27 cellular contexts compared by ENCODE assay signal in genomic region chr6:150575840-150576239, GRCh38. TPM values are rescaled to one million over a fixed set of nuclear protein-coding genes. Genes with fewer than 3 reads are reported as not detected.
DNase-seq lines count a peak whose midpoint lies in the region; ATAC-seq, FAIRE-seq and TF ChIP-seq lines count a peak whose summit lies in the region.
"Had no signal": no experiment of that assay in that cellular context is flagged by ENCODE, and none has a peak within 500 bp of the region (broad histone marks: within the 10 kb centered on the region; RNA-seq: fewer than 3 reads in every experiment).

No MANE protein-coding gene starts in this region.

- POLR2A ChIA-PET in HepG2 (lab: Yijun Ruan, JAX): no interaction called here
- POLR2A ChIA-PET in K562 (lab: Yijun Ruan, JAX): interaction anchor here (0.7 kb wide), 1 partner anchor 421 kb away, joined by 3 read pairs; no protein-coding TSS in a partner anchor

- no peak overlapping the region for H3K27ac ChIP-seq in HepG2 (ENCODE audit: extremely low read length, insufficient read depth, low read length)
- H3K27ac ChIP-seq in right lobe of liver: no peak overlapping the region
- H3K27ac ChIP-seq in K562 (ENCODE audit: extremely low read depth, low read depth, low read length): no peak overlapping the region
- H3K27ac ChIP-seq in osteoblast (ENCODE audit: low read depth, low read length): no peak overlapping the region
- H3K27ac ChIP-seq: A549; BLaER1 treated with 17β-estradiol and CSF1 and Interleukin-3, amounts not matched to agents 10 nM and 100 nM had no signal

- H3K36me3 ChIP-seq in HepG2 (replicated peaks in 1 of 2; ENCODE audit: control insufficient read depth in 1 of 2, insufficient read depth in 2 of 2, low read length in 2 of 2) (no peaks in the 10 kb centered on the region), right lobe of liver (no peaks in the 10 kb centered on the region), K562 (ENCODE audit: control insufficient read depth, insufficient read depth, low read length) (no peaks in the 10 kb centered on the region), osteoblast (ENCODE audit: insufficient read depth, low read length) (no peaks in the 10 kb centered on the region)
- H3K36me3 ChIP-seq: BE2C; BLaER1 treated with 17β-estradiol and CSF1 and Interleukin-3, amounts not matched to agents 10 nM and 100 nM; HAP-1 had no signal

- intact Hi-C loops in HepG2 (cut with micrococcal nuclease; ENCODE audit: unreplicated experiment) (no loop called here), right lobe of liver (cut with DNase I) (no loop called here), K562 (cut with micrococcal nuclease) (no loop called here)

- H2AFZ ChIP-seq in HepG2 (ENCODE audit: low read length) (no peak overlapping the region), K562 (ENCODE audit: low read depth, low read length) (no peak overlapping the region), osteoblast (ENCODE audit: low read length) (no peak overlapping the region)

- H4K20me1 ChIP-seq in HepG2 (ENCODE audit: insufficient read depth, low read length) (no peaks in the 10 kb centered on the region), K562 (replicated peaks; ENCODE audit: control insufficient read depth, insufficient read depth, low read length) (no peaks in the 10 kb centered on the region; the same call in 1 of the 2 replicates), osteoblast (ENCODE audit: insufficient read depth, low read length) (no peaks in the 10 kb centered on the region)

- H3K9me3 ChIP-seq in HepG2 (ENCODE audit: low read length) (no peaks in the 10 kb centered on the region), right lobe of liver (no peaks in the 10 kb centered on the region), K562 (replicated peaks; ENCODE audit: control insufficient read depth, insufficient read depth, low read depth, low read length) (no peaks in the 10 kb centered on the region), osteoblast (ENCODE audit: low read depth, low read length) (no peaks in the 10 kb centered on the region)
- H3K9me3 ChIP-seq: A549; BE2C; BLaER1 treated with 17β-estradiol and CSF1 and Interleukin-3, amounts not matched to agents 10 nM and 100 nM; HAP-1 had no signal

- CTCF ChIA-PET in HepG2 (lab: Yijun Ruan, JAX; ENCODE audit: low intra/inter-chr PET ratio, low total read pairs) (no interaction called here), K562 (lab: Yijun Ruan, JAX; ENCODE audit: low intra/inter-chr PET ratio) (no interaction called here)

- TF ChIP-seq POLR2A in HepG2 (IDR thresholded peaks at IDR 0.05; ENCODE audit: insufficient read depth in 1 of 2, low read depth in 2 of 2, low read length in 2 of 2) (no peak), right lobe of liver (IDR thresholded peaks at IDR 0.05) (no peak), K562 (conservative IDR thresholded peaks at IDR 0.05) (no peak)

- H3K4me2 ChIP-seq in HepG2 (ENCODE audit: low read depth, low read length): no peak overlapping the region
- H3K4me2 ChIP-seq in K562 (ENCODE audit: insufficient read depth, low read length): no peak overlapping the region
- H3K4me2 ChIP-seq in osteoblast (ENCODE audit: insufficient read depth, low read length): no peak overlapping the region
- H3K4me2 ChIP-seq: A549; BLaER1 treated with 17β-estradiol and CSF1 and Interleukin-3, amounts not matched to agents 10 nM and 100 nM had no signal

- DNase-seq in HepG2 (ENCODE audit: low spot score) (no peak), right lobe of liver (no peak), K562 (ENCODE audit: extremely low read depth in 1 of 4, low spot score in 3 of 4) (no peak), left kidney (ENCODE audit: low read depth, low spot score) (peak; percentile 75), osteoblast (ENCODE audit: insufficient read length, low spot score, missing footprints) (peak; percentile 38), SKM-1 (lab: John Stamatoyannopoulos, UW; ENCODE audit: unreplicated experiment) (no peak), NK-92 (lab: John Stamatoyannopoulos, UW; ENCODE audit: unreplicated experiment) (no peak)
- DNase-seq in activated naive CD4-positive, alpha-beta T cell treated with anti-CD3 and anti-CD28 coated beads, Interleukin-2, amount 50 U/mL, for 16 hours: no peak
- DNase-seq: 8988T; ACHN; AML-193; BE2C; CD4-positive, alpha-beta T cell; CD8-positive, alpha-beta memory T cell; DMS 273 treated with DMSO at 0.1 percent for 48 hours; DMS79; EL; GDM1; GOT3; HFFc6 had no signal

- H3K4me1 ChIP-seq in HepG2 (ENCODE audit: insufficient read depth, low read length) (peaks cover 11% of the 10 kb centered on the region; the same call in 1 of the 2 replicates), right lobe of liver (peaks cover 0 to 17% (median 5%) of the 10 kb centered on the region in 4 donors), K562 (replicated peaks in 1 of 2; ENCODE audit: control insufficient read depth in 2 of 2, insufficient read depth in 2 of 2, low read length in 2 of 2) (peaks cover 3 to 7% of the 10 kb centered on the region in 2 experiments; a peak in 3 of 5 replicates), osteoblast (ENCODE audit: insufficient read depth, low read length) (no peaks in the 10 kb centered on the region)
- H3K4me1 ChIP-seq: A549, BE2C had no signal

- WGBS in HepG2 (ENCODE audit: low lambda C conversion rate): 43% methylated on average over 5 of the region's 6 CpGs
- 87% methylated on average over 6 of the region's 6 CpGs for whole genome bisulfite sequencing in right lobe of liver (ENCODE audit: insufficient coverage, low coverage, low lambda C conversion rate, missing lambda C conversion rate)
- WGBS in K562 (ENCODE audit: insufficient coverage, low coverage, missing lambda C conversion rate): 10% methylated on average over 6 of the region's 6 CpGs

- no peak overlapping the region for H3K4me3 ChIP-seq in HepG2 (replicated peaks in 1 of 3; ENCODE audit: insufficient read depth in 1 of 3, low read depth in 2 of 3, low read length in 3 of 3)
- no peak overlapping the region for H3K4me3 ChIP-seq in right lobe of liver
- H3K4me3 ChIP-seq in K562: no peak overlapping the region
- no peak overlapping the region for H3K4me3 ChIP-seq in osteoblast (ENCODE audit: insufficient read depth, low read length)
- H3K4me3 ChIP-seq: A549; BLaER1 treated with 17β-estradiol and CSF1 and Interleukin-3, amounts not matched to agents 10 nM and 100 nM; GM12878; HAP-1 had no signal

- H3K27me3 ChIP-seq in HepG2 (ENCODE audit: control insufficient read depth in 1 of 2, insufficient read depth in 2 of 2, low read length in 2 of 2) (no peaks in the 10 kb centered on the region), right lobe of liver (no peaks in the 10 kb centered on the region), K562 (ENCODE audit: control insufficient read depth in 2 of 2, insufficient read depth in 2 of 2, low read length in 2 of 2) (peaks cover 2 to 26% of the 10 kb centered on the region in 2 experiments), osteoblast (ENCODE audit: insufficient read depth, low read length) (no peaks in the 10 kb centered on the region)
- H3K27me3 ChIP-seq: BE2C had no signal

- H3K9me1 ChIP-seq in K562 (ENCODE audit: control insufficient read depth, insufficient read depth, low read length): no peaks in the 10 kb centered on the region

- in situ Hi-C loops in HepG2 (cut with HindIII; ENCODE audit: extremely low pct_ligation_motif_present, low pct_unique_long_range_greater_than_20kb) (no loop called here), K562 (cut with MboI) (no loop called here)

- TF ChIP-seq CTCF in HepG2 (CRISPR knock-in tag; IDR thresholded peaks at IDR 0.05): no peak
- no peak for TF ChIP-seq CTCF in right lobe of liver (IDR thresholded peaks at IDR 0.05)
- no peak for TF ChIP-seq CTCF in K562 (IDR thresholded peaks at IDR 0.05 in 2 of 3, conservative IDR thresholded peaks at IDR 0.05 in 1 of 3; ENCODE audit: insufficient read depth in 2 of 3, low read depth in 1 of 3, low read length in 3 of 3)
- no peak for TF ChIP-seq CTCF in osteoblast (IDR thresholded peaks at IDR 0.05; ENCODE audit: extremely low read depth, low read depth, low read length)

- no peak for TF ChIP-seq EP300 in HepG2 (IDR thresholded peaks at IDR 0.05; ENCODE audit: low read depth in 2 of 2, low read length in 2 of 2)
- no peak for TF ChIP-seq EP300 in HepG2 (CRISPR knock-in tag; IDR thresholded peaks at IDR 0.05; ENCODE audit: borderline replicate concordance)
- TF ChIP-seq EP300 in K562 (IDR thresholded peaks at IDR 0.05; ENCODE audit: low read length): no peak

- H3K79me2 ChIP-seq in HepG2 (ENCODE audit: insufficient read depth, low read length): no peaks in the 10 kb centered on the region
- H3K79me2 ChIP-seq in K562 (ENCODE audit: control insufficient read depth, insufficient read depth, low read length): no peaks in the 10 kb centered on the region
- no peaks in the 10 kb centered on the region for H3K79me2 ChIP-seq in osteoblast (ENCODE audit: insufficient read depth, low read length)

- H3K9ac ChIP-seq in HepG2 (ENCODE audit: insufficient read depth, low read depth, low read length) (no peak overlapping the region), K562 (ENCODE audit: insufficient read depth in 1 of 2, low read depth in 2 of 2, low read length in 2 of 2) (no peak overlapping the region)
- H3K9ac ChIP-seq: BLaER1 treated with 17β-estradiol and CSF1 and Interleukin-3, amounts not matched to agents 10 nM and 100 nM had no signal

- TF ChIP-seq RAD21 in HepG2 (CRISPR knock-in tag; IDR thresholded peaks at IDR 0.05) (no peak), K562 (CRISPR knock-in tag; conservative IDR thresholded peaks at IDR 0.05 in 1 of 2, IDR thresholded peaks at IDR 0.05 in 1 of 2) (no peak)

- BruUV-seq in HepG2 (replicated peaks; lab: Mats Ljungman, UMichigan) (no TSS peak), K562 (replicated peaks; lab: Mats Ljungman, UMichigan) (no TSS peak)

- no peak for FAIRE-seq in HepG2 (lab: Jason Lieb, UNC)
- FAIRE-seq in K562 (lab: Jason Lieb, UNC): no peak
- FAIRE-seq: A549, D721Med, GM12878, GM18507, H54 had no signal

- ATAC-seq in HepG2 (no peak), right lobe of liver (no peak), K562 (peak; percentile 46; the same call in 2 of the 3 replicates)
- ATAC-seq: A549, GM12878 had no signal

RNA-seq across cellular contexts. Expression of gene PLEKHG1, which starts 23.8 kb away (rescaled TPM):
- total RNA-seq in HepG2 (2016; rRNA removed; fragmentation: Illumina TruSeq; extraction: Trizol) (0.04 and 0.07 TPM in 2 replicates), right lobe of liver (10 to 100 TPM in 5 of 6 experiments, 1 to 10 TPM in 1; 8.7 to 20.3 (median 11.8) TPM), K562 (2014; rRNA removed) (not detected in 2 replicates), K562 (2014; rRNA removed; fragmentation: Illumina TruSeq; extraction: Trizol) (not detected in 2 replicates), K562 (2015; rRNA removed; fragmentation: Illumina TruSeq; extraction: Trizol) (not detected in 2 replicates), K562 (2021) (0.16 TPM in 1 of 2 replicates, not detected in the other), osteoblast (0.36 and 0.88 TPM in 2 replicates)
- total RNA-seq in HepG2 (2016; cell fraction: cytosol; rRNA removed; fragmentation: Illumina TruSeq; extraction: Trizol; ENCODE audit: low read depth): 0.26 TPM in 1 of 2 replicates, not detected in the other
- 0.28 and 0.30 TPM in 2 replicates for total RNA-seq in HepG2 (2016; cell fraction: insoluble cytoplasmic fraction; rRNA removed; fragmentation: Illumina TruSeq; extraction: Trizol)
- total RNA-seq in HepG2 (2016; cell fraction: membrane; rRNA removed; fragmentation: Illumina TruSeq; extraction: Trizol): 0.09 and 0.17 TPM in 2 replicates
- total RNA-seq in HepG2 (2016; cell fraction: nucleus; rRNA removed; fragmentation: Illumina TruSeq; extraction: Trizol): 0.19 and 0.34 TPM in 2 replicates
- polyA plus RNA-seq in HepG2 (2011; rRNA removed) (0.03 TPM in 2 replicates), K562 (2011; rRNA removed) (not detected in 2 replicates), K562 (2014; fragmentation: Illumina TruSeq; extraction: Trizol) (not detected in 2 replicates), K562 (2014; fragmentation: Nextera tagmentation; extraction: Ambion mirVana) (under 1 TPM in 1 of 2 experiments, not detected in 1; 0.03 TPM), K562 (2014; rRNA removed) (0.03 TPM in 1 of 2 replicates, not detected in the other)
- polyA plus RNA-seq in HepG2 (2011; cell fraction: cytosol; rRNA removed): 0.01 and 0.04 TPM in 2 replicates
- 0.03 and 0.43 TPM in 2 replicates for polyA plus RNA-seq in HepG2 (2011; cell fraction: nucleus; rRNA removed)
- polyA plus RNA-seq in HepG2 (2012): 0.08 and 0.09 TPM in 2 replicates
- polyA plus RNA-seq in HepG2 (2016; cell fraction: cytosol; fragmentation: Illumina TruSeq; extraction: Trizol; ENCODE audit: low read depth): not detected in 2 replicates
- polyA plus RNA-seq in HepG2 (2016; cell fraction: insoluble cytoplasmic fraction; fragmentation: Illumina TruSeq; extraction: Trizol; ENCODE audit: low read depth): 0.08 TPM in 1 of 2 replicates, not detected in the other
- polyA plus RNA-seq in HepG2 (2016; cell fraction: membrane; fragmentation: Illumina TruSeq; extraction: Trizol; ENCODE audit: low read depth): not detected in 2 replicates
- 0.12 and 0.20 TPM in 2 replicates for polyA plus RNA-seq in HepG2 (2016; cell fraction: nucleus; fragmentation: Illumina TruSeq; extraction: Trizol; ENCODE audit: insufficient read depth, low read depth)
- 0.26 and 1.6 TPM in 2 replicates for polyA minus RNA-seq in HepG2 (2011; rRNA and poly(A)+ RNA removed; ENCODE audit: low replicate concordance)
- polyA minus RNA-seq in HepG2 (2011; cell fraction: cytosol; rRNA and poly(A)+ RNA removed): not detected in 2 replicates
- 0.13 and 0.62 TPM in 2 replicates for polyA minus RNA-seq in HepG2 (2011; cell fraction: nucleus; rRNA and poly(A)+ RNA removed)
- not detected in 2 replicates for total RNA-seq in K562 (2011; cell fraction: chromatin; rRNA removed; ENCODE audit: low replicate concordance)
- not detected in 2 replicates for total RNA-seq in K562 (2011; cell fraction: nucleolus; rRNA removed)
- total RNA-seq in K562 (2011; cell fraction: nucleoplasm; rRNA removed): not detected in 2 replicates
- polyA plus RNA-seq in K562 (2011; cell fraction: cytosol; rRNA removed): not detected in 2 replicates
- not detected in 2 replicates for polyA plus RNA-seq in K562 (2011; cell fraction: nucleus; rRNA removed)
- 0.06 TPM in 1 of 2 replicates, not detected in the other for polyA plus RNA-seq in K562 (2012)
- not detected in 2 replicates for polyA minus RNA-seq in K562 (2011; rRNA and poly(A)+ RNA removed)
- polyA minus RNA-seq in K562 (2011; cell fraction: cytosol; rRNA and poly(A)+ RNA removed): not detected in 2 replicates
- polyA minus RNA-seq in K562 (2011; cell fraction: nucleus; rRNA and poly(A)+ RNA removed): not detected in 2 replicates

Comparison
In these comparisons a context has a peak if more than half of its experiments do, and no peak if none do; other contexts are left out.
1. DNase-seq: peak in left kidney (single experiment) and osteoblast (single experiment); none in HepG2 (single experiment), right lobe of liver (0 of 3), K562 (0 of 4), SKM-1 (single experiment), NK-92 (single experiment) and activated naive CD4-positive, alpha-beta T cell treated with anti-CD3 and anti-CD28 coated beads, Interleukin-2, amount 50 U/mL, for 16 hours (single experiment).
2. Of the 241 proteins assayed by ChIP-seq in both HepG2 and K562: peak only in HepG2: MAFK and MNT; only in K562: MAFG and MEIS2; in both: none; in neither: 237.